19 cellular contexts compared by ENCODE assay signal in genomic region chr19:38144667-38145066, GRCh38.
A peak's percentile ranks its signal among the peaks of the same experiment; 100 is the strongest.
DNase-seq lines count a peak whose midpoint lies in the region; ATAC-seq, FAIRE-seq and TF ChIP-seq lines count a peak whose summit lies in the region.
"Had no signal": no experiment of that assay in that cellular context is flagged by ENCODE, and none has a peak within 500 bp of the region (broad histone marks: within the 10 kb centered on the region; RNA-seq: fewer than 3 reads in every experiment).

No MANE protein-coding gene starts in this region.

- ATAC-seq in A549 (no peak), GM23338 (no peak)
- no peak for ATAC-seq in naive thymus-derived CD4-positive, alpha-beta T cell
- ATAC-seq: GM12878 had no signal

- WGBS in A549 (ENCODE audit: missing lambda C conversion rate), result 92% methylated on average over 6 of the region's 6 CpGs

- no peak overlapping the region; the same call in 2 of the 3 replicates for H3K4me3 Mint-ChIP-seq in GM23338
- no peak overlapping the region for H3K4me3 Mint-ChIP-seq in progenitor cell of endocrine pancreas (ENCODE audit: low read depth)
- H3K4me3 Mint-ChIP-seq in naive thymus-derived CD4-positive, alpha-beta T cell, result no peak overlapping the region

- no peak for TF ChIP-seq RAD21 in A549 (conservative IDR thresholded peaks at IDR 0.05 in 1 of 2, IDR thresholded peaks at IDR 0.05 in 1 of 2)

- H3K9me2 ChIP-seq in GM23338 (ENCODE audit: insufficient read depth), result no peaks in the 10 kb centered on the region

- POLR2A ChIA-PET in A549 (lab: Yijun Ruan, JAX), result no interaction called here
- POLR2A ChIA-PET in naive thymus-derived CD4-positive, alpha-beta T cell (lab: Charles Lee), result interaction anchor here (0.7 kb wide), 1 partner anchor 8 kb away, joined by 3 read pairs; no protein-coding TSS in a partner anchor

- H4K20me1 ChIP-seq in GM23338 (replicated peaks; ENCODE audit: insufficient read depth), result peaks cover 3% of the 10 kb centered on the region; the same call in 1 of the 2 replicates

- no peak for TF ChIP-seq EP300 in A549 (IDR thresholded peaks at IDR 0.05)

- no peak for TF ChIP-seq POLR2A in A549 (IDR thresholded peaks at IDR 0.05; ENCODE audit: low read length)

- H3F3A ChIP-seq in GM23338 (replicated peaks; ENCODE audit: low read depth), result 0 out of 2 replicates have a peak, but pooled peaks cover 6% of the 10 kb centered on the region

- intact Hi-C loops in dorsolateral prefrontal cortex (cut with DNase I), result loop anchor here (5.0 kb wide), 4 partner anchors 68 to 242 kb away; no protein-coding TSS in a partner anchor
- intact Hi-C loops in naive thymus-derived CD4-positive, alpha-beta T cell (cut with micrococcal nuclease), result no loop called here

- no peaks in the 10 kb centered on the region for H3K27me3 ChIP-seq in GM23338 (ENCODE audit: insufficient read depth)
- no peaks in the 10 kb centered on the region for H3K27me3 ChIP-seq in dorsolateral prefrontal cortex
- no peaks in the 10 kb centered on the region for H3K27me3 ChIP-seq in naive thymus-derived CD4-positive, alpha-beta T cell (ENCODE audit: control insufficient read depth in 2 of 2, insufficient read depth in 2 of 2, low read length in 2 of 2)
- H3K27me3 ChIP-seq: SJSA1 had no signal

- no peak overlapping the region for H3K4me2 ChIP-seq in A549
- H3K4me2 ChIP-seq in GM23338, result no peak overlapping the region

- peaks cover 5% of the 10 kb centered on the region; the same call in 2 of the 3 replicates for H3K4me1 Mint-ChIP-seq in GM23338
- H3K4me1 Mint-ChIP-seq in progenitor cell of endocrine pancreas (ENCODE audit: low read depth), result no peaks in the 10 kb centered on the region
- H3K4me1 Mint-ChIP-seq in naive thymus-derived CD4-positive, alpha-beta T cell, result peaks cover 0 to 7% (median 0%) of the 10 kb centered on the region in 7 donors

- H2AFZ ChIP-seq in GM23338, result no peak overlapping the region
- H2AFZ ChIP-seq: GM23248 had no signal

- peaks cover 12% of the 10 kb centered on the region for H3K36me3 Mint-ChIP-seq in GM23338 (ENCODE audit: low read depth)
- peaks cover 29% of the 10 kb centered on the region for H3K36me3 Mint-ChIP-seq in progenitor cell of endocrine pancreas (ENCODE audit: insufficient read depth)
- peaks cover 0 to 37% (median 18%) of the 10 kb centered on the region in 5 donors for H3K36me3 Mint-ChIP-seq in naive thymus-derived CD4-positive, alpha-beta T cell

- H3K9me3 Mint-ChIP-seq in GM23338 (no peaks in the 10 kb centered on the region), progenitor cell of endocrine pancreas (ENCODE audit: low read depth) (no peaks in the 10 kb centered on the region)
- H3K9me3 Mint-ChIP-seq in naive thymus-derived CD4-positive, alpha-beta T cell, result no peaks in the 10 kb centered on the region

- no peak overlapping the region for H3K4me3 ChIP-seq in A549
- no peak overlapping the region for H3K4me3 ChIP-seq in GM23338
- no peak overlapping the region for H3K4me3 ChIP-seq in dorsolateral prefrontal cortex
- H3K4me3 ChIP-seq in naive thymus-derived CD4-positive, alpha-beta T cell (ENCODE audit: low read length), result no peak overlapping the region
- H3K4me3 ChIP-seq: GM12878, GM23248, SJSA1 had no signal

- H3K27me3 Mint-ChIP-seq in GM23338 (ENCODE audit: insufficient read depth, low read depth, poor library complexity) (peaks cover 17% of the 10 kb centered on the region), progenitor cell of endocrine pancreas (no peaks in the 10 kb centered on the region)
- H3K27me3 Mint-ChIP-seq in naive thymus-derived CD4-positive, alpha-beta T cell, result no peaks in the 10 kb centered on the region

- peak; percentile 84 for FAIRE-seq in A549 (lab: Jason Lieb, UNC)
- FAIRE-seq: GM12878, GM19239 had no signal

- no peak for DNase-seq in A549 (ENCODE audit: low read depth in 1 of 2, low spot score in 1 of 2)
- no peak for DNase-seq in GM23338 (ENCODE audit: low spot score)
- no peak for DNase-seq in dorsolateral prefrontal cortex
- no peak for DNase-seq in progenitor cell of endocrine pancreas (ENCODE audit: low spot score, unreplicated experiment)
- DNase-seq in NCI-H1105 treated with DMSO at 0.1 percent for 48 hours (lab: John Stamatoyannopoulos, UW), result no peak
- DNase-seq in DMS153 treated with DMSO at 0.1 percent for 48 hours (lab: John Stamatoyannopoulos, UW; ENCODE audit: unreplicated experiment), result no peak
- DNase-seq in naive thymus-derived CD4-positive, alpha-beta T cell, result no peak
- DNase-seq: ACHN, COR-L47, DMS 273 treated with DMSO at 0.1 percent for 48 hours, GM23248, NCI-H1930, NCI-H2171, NCI-H446 treated with DMSO at 0.1 percent for 48 hours, SW 1271 had no signal

- H3K36me3 ChIP-seq in GM23338 (ENCODE audit: insufficient read depth), result no peaks in the 10 kb centered on the region
- H3K36me3 ChIP-seq in naive thymus-derived CD4-positive, alpha-beta T cell (ENCODE audit: control insufficient read depth in 2 of 3, insufficient read depth in 3 of 3, low read length in 3 of 3), result peaks cover 0 to 12% (median 0%) of the 10 kb centered on the region in 3 experiments

- H3K27ac ChIP-seq in A549 (no peak overlapping the region), GM23338 (ENCODE audit: low read depth) (0 out of 2 replicates have a peak overlapping the region, but pooled peaks have one; percentile 32), dorsolateral prefrontal cortex (peak overlapping the region in 45 of 59 donors; percentile 1 to 95 (median 67))
- H3K27ac ChIP-seq in naive thymus-derived CD4-positive, alpha-beta T cell (ENCODE audit: low read depth, low read length), result no peak overlapping the region
- H3K27ac ChIP-seq: C4-2B, GM23248, SJSA1 had no signal

- H3K9me3 ChIP-seq in A549, result no peaks in the 10 kb centered on the region
- H3K9me3 ChIP-seq in naive thymus-derived CD4-positive, alpha-beta T cell (ENCODE audit: control insufficient read depth in 2 of 3, low read length in 3 of 3), result no peaks in the 10 kb centered on the region
- H3K9me3 ChIP-seq: SJSA1 had no signal

- no peaks in the 10 kb centered on the region for H3K4me1 ChIP-seq in A549
- no peaks in the 10 kb centered on the region for H3K4me1 ChIP-seq in GM23338 (ENCODE audit: insufficient read depth)
- H3K4me1 ChIP-seq in naive thymus-derived CD4-positive, alpha-beta T cell (ENCODE audit: control insufficient read depth in 2 of 2, insufficient read depth in 2 of 2, low read length in 2 of 2), result no peaks in the 10 kb centered on the region
- H3K4me1 ChIP-seq: SJSA1 had no signal

- no peak for TF ChIP-seq CTCF in A549 (IDR thresholded peaks at IDR 0.05)
- no peak for TF ChIP-seq CTCF in GM23338 (conservative IDR thresholded peaks at IDR 0.05; ENCODE audit: low read depth in 2 of 2)
- no peak for TF ChIP-seq CTCF in dorsolateral prefrontal cortex (IDR thresholded peaks at IDR 0.05 in 54 of 56, conservative IDR thresholded peaks at IDR 0.05 in 2 of 56; ENCODE audit: low read depth in 1 of 56, partially characterized antibody in 56 of 56)
- no peak for TF ChIP-seq CTCF in progenitor cell of endocrine pancreas (IDR thresholded peaks at IDR 0.05; ENCODE audit: unreplicated experiment)

- no peaks in the 10 kb centered on the region for H3K79me2 ChIP-seq in GM23338 (replicated peaks; ENCODE audit: insufficient read depth)

- H3K27ac Mint-ChIP-seq in GM23338 (peak overlapping the region; percentile 24; the same call in 1 of the 2 replicates), progenitor cell of endocrine pancreas (peak overlapping the region; percentile 67)
- no peak overlapping the region for H3K27ac Mint-ChIP-seq in naive thymus-derived CD4-positive, alpha-beta T cell

- CTCF ChIA-PET in A549 (lab: Yijun Ruan, JAX), result interaction anchor here (0.7 to 7.2 kb wide), 10 partner anchors 12 to 242 kb away, joined by 3 to 129 read pairs (median 5); partner anchors contain the start of genes SIPA1L3 and WDR87
- CTCF ChIA-PET in naive thymus-derived CD4-positive, alpha-beta T cell (lab: Charles Lee), result interaction anchor here (0.7 kb wide), 1 partner anchor 276 kb away, joined by 5 read pairs; no protein-coding TSS in a partner anchor

TF ChIP-seq in A549, 52 proteins besides CTCF, POLR2A, EP300 and RAD21:
- TF ChIP-seq ZFP36 (IDR thresholded peaks at IDR 0.05; ENCODE audit: borderline replicate concordance, partially characterized antibody) (peak; percentile 26), HOXA7 (CRISPR knock-in tag; IDR thresholded peaks at IDR 0.05) (no peak)

TF ChIP-seq in GM23338, 12 proteins besides CTCF, POLR2A, EP300 and RAD21:
- no peak for TF ChIP-seq EZH2phosphoT487 (IDR thresholded peaks at IDR 0.05; ENCODE audit: unreplicated experiment)
- TF ChIP-seq ZNF331 (CRISPR knock-in tag; IDR thresholded peaks at IDR 0.05; ENCODE audit: low read depth), result no peak

Comparison
In these comparisons a context has a peak if more than half of its experiments do, and no peak if none do; other contexts are left out.
1. H3K27ac ChIP-seq: peak in GM23338 (single experiment) and dorsolateral prefrontal cortex (45 of 59); none in A549 (0 of 2) and naive thymus-derived CD4-positive, alpha-beta T cell (single experiment).
2. H3K27ac Mint-ChIP-seq: peak in GM23338 (single experiment) and progenitor cell of endocrine pancreas (single experiment); none in naive thymus-derived CD4-positive, alpha-beta T cell (0 of 9).
3. intact Hi-C loops: an anchor here in dorsolateral prefrontal cortex (5.0 kb wide); none called in naive thymus-derived CD4-positive, alpha-beta T cell.